In the genomic region with DNA sequence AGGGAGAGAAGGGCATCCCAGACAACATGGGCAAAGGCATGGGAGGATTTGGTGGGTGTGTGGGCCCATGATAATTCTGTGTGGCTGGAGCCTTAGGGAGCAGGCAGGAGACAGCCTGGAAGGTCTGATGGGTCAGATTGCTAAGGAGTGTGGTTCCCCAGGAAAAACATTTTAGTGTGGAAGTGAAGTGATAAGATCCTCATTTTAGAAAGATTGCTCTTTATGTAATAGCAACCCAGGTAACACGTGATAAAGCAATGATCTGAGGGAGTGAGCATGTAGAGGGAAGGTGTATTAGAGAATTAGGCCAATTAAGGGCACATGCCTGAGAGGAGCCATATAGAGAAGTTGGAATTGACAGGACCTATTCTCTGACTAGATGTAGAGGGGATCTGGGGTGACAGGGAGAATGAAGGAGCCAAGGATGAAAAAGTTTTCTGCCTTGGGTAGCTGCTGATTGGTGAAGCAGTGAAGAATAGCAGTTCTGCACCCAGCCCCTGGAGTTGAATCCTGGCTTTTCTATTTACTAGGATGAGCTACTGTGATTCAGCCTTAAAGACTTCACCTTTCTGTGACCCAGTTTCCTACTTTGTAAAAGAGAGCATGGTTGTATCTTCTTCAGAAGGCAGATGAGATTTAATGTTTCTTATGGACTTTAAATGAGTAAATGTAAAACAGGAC, we compare ENCODE assay signal across 15 cellular contexts. TPM values are rescaled to one million over a fixed set of nuclear protein-coding genes. Genes with fewer than 3 reads are reported as not detected.
DNase-seq lines count a peak whose midpoint lies in the region; ATAC-seq and TF ChIP-seq lines count a peak whose summit lies in the region.
"Had no signal": no experiment of that assay in that cellular context is flagged by ENCODE, and none has a peak within 500 bp of the region (broad histone marks: within the 10 kb centered on the region; RNA-seq: fewer than 3 reads in every experiment).

No MANE protein-coding gene starts in this region.

- H3K36me3 Mint-ChIP-seq in activated T-cell treated with anti-CD3 and anti-CD28 coated beads, Interleukin-2, amount 50 U/mL, for 72 hours (ENCODE audit: insufficient read depth in 2 of 2): peaks cover 2 to 3% of the 10 kb centered on the region in 2 donors
- peaks cover 12% of the 10 kb centered on the region for H3K36me3 Mint-ChIP-seq in stimulated activated effector memory CD8-positive, alpha-beta T cell treated with anti-CD3 and anti-CD28 coated beads, Interleukin-12 subunit alpha, Interleukin-12 subunit beta, amount 100 ng/mL, for 72 hours

- no peak overlapping the region for H3K4me3 Mint-ChIP-seq in activated T-cell treated with anti-CD3 and anti-CD28 coated beads, Interleukin-2, amount 50 U/mL, for 72 hours
- no peak overlapping the region for H3K4me3 Mint-ChIP-seq in stimulated activated effector memory CD8-positive, alpha-beta T cell treated with anti-CD3 and anti-CD28 coated beads, Interleukin-12 subunit alpha, Interleukin-12 subunit beta, amount 100 ng/mL, for 72 hours

- no peak for ATAC-seq in activated T-cell treated with anti-CD3 and anti-CD28 coated beads, Interleukin-2, amount 50 U/mL, for 72 hours (replicated peaks in 1 of 2)
- ATAC-seq in RWPE2 (ENCODE audit: low read depth) (0 out of 3 replicates have a peak, but pooled peaks have one; percentile 46), HG02571 (IDR thresholded peaks at IDR 0.05; ENCODE audit: unreplicated experiment) (no peak)
- no peak for ATAC-seq in stimulated activated effector memory CD8-positive, alpha-beta T cell treated with anti-CD3 and anti-CD28 coated beads, Interleukin-12 subunit alpha, Interleukin-12 subunit beta, amount 100 ng/mL, for 72 hours
- ATAC-seq: left lung had no signal

- no peak overlapping the region for H3K27ac ChIP-seq in RWPE2 (ENCODE audit: poor library complexity, severe bottlenecking)
- H3K27ac ChIP-seq: adrenal gland, left lung had no signal

- peak overlapping the region; percentile 92 for H3K27ac Mint-ChIP-seq in activated T-cell treated with anti-CD3 and anti-CD28 coated beads, Interleukin-2, amount 50 U/mL, for 72 hours
- H3K27ac Mint-ChIP-seq in stimulated activated effector memory CD8-positive, alpha-beta T cell treated with anti-CD3 and anti-CD28 coated beads, Interleukin-12 subunit alpha, Interleukin-12 subunit beta, amount 100 ng/mL, for 72 hours: peak overlapping the region; percentile 93

- no peak overlapping the region for H3K4me3 ChIP-seq in RWPE2 (ENCODE audit: severe bottlenecking)
- H3K4me3 ChIP-seq: adrenal gland, left lung had no signal

- no peaks in the 10 kb centered on the region for H3K9me3 ChIP-seq in RWPE2 (ENCODE audit: severe bottlenecking)
- H3K9me3 ChIP-seq: adrenal gland, left lung had no signal

- H3K27me3 Mint-ChIP-seq in activated T-cell treated with anti-CD3 and anti-CD28 coated beads, Interleukin-2, amount 50 U/mL, for 72 hours (ENCODE audit: low read depth): no peaks in the 10 kb centered on the region

- H3K9me3 Mint-ChIP-seq in activated T-cell treated with anti-CD3 and anti-CD28 coated beads, Interleukin-2, amount 50 U/mL, for 72 hours: peaks cover 0 to 3% of the 10 kb centered on the region in 2 donors
- H3K9me3 Mint-ChIP-seq in stimulated activated effector memory CD8-positive, alpha-beta T cell treated with anti-CD3 and anti-CD28 coated beads, Interleukin-12 subunit alpha, Interleukin-12 subunit beta, amount 100 ng/mL, for 72 hours: no peaks in the 10 kb centered on the region

- peaks cover 7% of the 10 kb centered on the region for H3K4me1 ChIP-seq in RWPE2 (ENCODE audit: insufficient read depth, poor library complexity, severe bottlenecking)
- H3K4me1 ChIP-seq: adrenal gland had no signal

- no peaks in the 10 kb centered on the region for H3K36me3 ChIP-seq in RWPE2 (ENCODE audit: low read depth)
- H3K36me3 ChIP-seq: adrenal gland, left lung had no signal

- H3K4me1 Mint-ChIP-seq in activated T-cell treated with anti-CD3 and anti-CD28 coated beads, Interleukin-2, amount 50 U/mL, for 72 hours (ENCODE audit: low read depth): peaks cover 52% of the 10 kb centered on the region
- H3K4me1 Mint-ChIP-seq in stimulated activated effector memory CD8-positive, alpha-beta T cell treated with anti-CD3 and anti-CD28 coated beads, Interleukin-12 subunit alpha, Interleukin-12 subunit beta, amount 100 ng/mL, for 72 hours: peaks cover 48% of the 10 kb centered on the region

- TF ChIP-seq CTCF in RWPE2 (IDR thresholded peaks at IDR 0.05; ENCODE audit: poor library complexity, severe bottlenecking): no peak

- no peak for TF ChIP-seq POLR2A in erythroblast (IDR thresholded peaks at IDR 0.05; ENCODE audit: low read length)

- no peak for DNase-seq in activated T-cell treated with anti-CD3 and anti-CD28 coated beads, Interleukin-2, amount 50 U/mL, for 72 hours
- no peak for DNase-seq in activated T-cell treated with anti-CD3 and anti-CD28 coated beads for 4 hours
- no peak for DNase-seq in RWPE2 (ENCODE audit: low spot score)
- DNase-seq in erythroblast (lab: John Stamatoyannopoulos, UW): peak; percentile 25 to 61
- no peak for DNase-seq in stimulated activated effector memory CD8-positive, alpha-beta T cell treated with anti-CD3 and anti-CD28 coated beads, Interleukin-12 subunit alpha, Interleukin-12 subunit beta, amount 100 ng/mL, for 72 hours (ENCODE audit: low spot score in 2 of 2)
- no peak for DNase-seq in NCI-H1694 treated with DMSO at 0.1 percent for 48 hours (lab: John Stamatoyannopoulos, UW)
- DNase-seq in NCI-H526 treated with DMSO at 0.1 percent for 48 hours (lab: John Stamatoyannopoulos, UW): no peak
- DNase-seq: activated CD4-positive, alpha-beta T cell treated with anti-CD3 and anti-CD28 coated beads, Interleukin-2, amount 50 U/mL, for 1 hour; adrenal gland; left lung; nucleus accumbens; stimulated activated CD4-positive, alpha-beta T cell treated with anti-CD3 and anti-CD28 coated beads, Interleukin-15, amount 100 ng/mL, for 24 hours; stimulated activated CD8-positive, alpha-beta memory T cell treated with anti-CD3 and anti-CD28 coated beads, Interleukin-4, amount 100 ng/mL, for 48 hours had no signal

- H3K27me3 ChIP-seq in RWPE2 (ENCODE audit: insufficient read depth, poor library complexity, severe bottlenecking): no peaks in the 10 kb centered on the region
- H3K27me3 ChIP-seq: adrenal gland, left lung had no signal

RNA-seq across cellular contexts. Expression of gene SLAMF6, which starts 18.7 kb away (rescaled TPM):
- total RNA-seq in activated T-cell treated with anti-CD3 and anti-CD28 coated beads, Interleukin-2, amount 50 U/mL, for 72 hours: 10 to 100 TPM; 41.6 to 48.8 TPM
- total RNA-seq: glomerular endothelial cell had no signal

RNA-seq across cellular contexts. Expression of gene CD84, which starts 37.5 kb away (rescaled TPM):
- total RNA-seq in activated T-cell treated with anti-CD3 and anti-CD28 coated beads, Interleukin-2, amount 50 U/mL, for 72 hours: 10 to 100 TPM; 10.2 to 16.0 TPM
- total RNA-seq: glomerular endothelial cell had no signal

Comparison
In these comparisons a context has a peak if more than half of its experiments do, and no peak if none do; other contexts are left out.
1. DNase-seq: peak in erythroblast (2 of 2); none in activated T-cell treated with anti-CD3 and anti-CD28 coated beads, Interleukin-2, amount 50 U/mL, for 72 hours (0 of 2), activated T-cell treated with anti-CD3 and anti-CD28 coated beads for 4 hours (single experiment), RWPE2 (single experiment), stimulated activated effector memory CD8-positive, alpha-beta T cell treated with anti-CD3 and anti-CD28 coated beads, Interleukin-12 subunit alpha, Interleukin-12 subunit beta, amount 100 ng/mL, for 72 hours (0 of 2), NCI-H1694 treated with DMSO at 0.1 percent for 48 hours (single experiment) and NCI-H526 treated with DMSO at 0.1 percent for 48 hours (single experiment).